Comparison of ENCODE assay signal across 9 cellular contexts in the genomic region with DNA sequence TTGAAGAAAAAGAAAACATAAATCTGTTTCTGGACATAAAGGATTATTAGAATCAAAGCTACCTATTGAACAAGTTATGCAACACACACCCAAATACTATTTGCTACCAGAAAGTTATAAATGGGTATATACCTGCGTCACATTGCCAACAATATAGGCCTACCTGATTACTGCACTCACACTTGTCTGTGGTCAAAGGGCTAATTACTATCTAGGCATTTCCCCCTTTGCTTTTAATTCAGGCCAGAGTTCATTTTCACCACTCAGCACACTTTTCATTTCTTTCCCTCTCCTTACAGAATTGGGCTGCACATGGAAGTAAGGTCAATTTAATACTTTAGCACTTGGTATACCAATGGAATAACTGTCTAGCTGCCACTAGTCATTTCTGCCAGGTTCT. TPM values are rescaled to one million over a fixed set of nuclear protein-coding genes. Genes with fewer than 3 reads are reported as not detected.
DNase-seq lines count a peak whose midpoint lies in the region; ATAC-seq and TF ChIP-seq lines count a peak whose summit lies in the region.
"Had no signal": no experiment of that assay in that cellular context is flagged by ENCODE, and none has a peak within 500 bp of the region (broad histone marks: within the 10 kb centered on the region; RNA-seq: fewer than 3 reads in every experiment).

No MANE protein-coding gene starts in this region.

- TF ChIP-seq CTCF in GM06990 (IDR thresholded peaks at IDR 0.05; ENCODE audit: insufficient read depth, low read length, poor library complexity, severe bottlenecking) (no peak), RWPE2 (IDR thresholded peaks at IDR 0.05; ENCODE audit: poor library complexity, severe bottlenecking) (no peak), esophagus muscularis mucosa (IDR thresholded peaks at IDR 0.05) (no peak), psoas muscle (IDR thresholded peaks at IDR 0.05) (no peak), RWPE1 (conservative IDR thresholded peaks at IDR 0.05; ENCODE audit: low read depth) (no peak)

- H3K27me3 ChIP-seq in GM06990 (replicated peaks; ENCODE audit: control insufficient read depth, insufficient read depth, low read length) (no peaks in the 10 kb centered on the region), RWPE2 (ENCODE audit: insufficient read depth, poor library complexity, severe bottlenecking) (no peaks in the 10 kb centered on the region), esophagus muscularis mucosa (no peaks in the 10 kb centered on the region), psoas muscle (ENCODE audit: insufficient read depth in 3 of 3, low read length in 2 of 3) (no peaks in the 10 kb centered on the region)

- H3K9me3 ChIP-seq in RWPE2 (ENCODE audit: severe bottlenecking) (no peaks in the 10 kb centered on the region), esophagus muscularis mucosa (no peaks in the 10 kb centered on the region), psoas muscle (no peaks in the 10 kb centered on the region)

- CTCF ChIA-PET in RWPE1 (lab: Yijun Ruan, JAX), result interaction anchor here (0.7 kb wide), 1 partner anchor 377 kb away, joined by 3 read pairs; the partner anchor contains the start of gene NEMF

- H3K36me3 ChIP-seq in GM06990 (ENCODE audit: control insufficient read depth, insufficient read depth, low read length), result no peaks in the 10 kb centered on the region
- peaks cover 9% of the 10 kb centered on the region; the same call in 1 of the 2 replicates for H3K36me3 ChIP-seq in RWPE2 (ENCODE audit: low read depth)
- no peaks in the 10 kb centered on the region for H3K36me3 ChIP-seq in esophagus muscularis mucosa
- no peaks in the 10 kb centered on the region for H3K36me3 ChIP-seq in psoas muscle (ENCODE audit: insufficient read depth in 1 of 2, low read depth in 1 of 2)

- no peak for TF ChIP-seq EP300 in esophagus muscularis mucosa (IDR thresholded peaks at IDR 0.05)

- H3K4me3 ChIP-seq in GM06990 (replicated peaks; ENCODE audit: low read depth, low read length) (peak overlapping the region; percentile 84), RWPE2 (ENCODE audit: severe bottlenecking) (peak overlapping the region; percentile 98), esophagus muscularis mucosa (peak overlapping the region; percentile 70 to 83 (median 76)), psoas muscle (peak overlapping the region; percentile 89)

- DNase-seq in GM06990 (ENCODE audit: extremely low read depth, insufficient read length), result no peak
- no peak for DNase-seq in RWPE2 (ENCODE audit: low spot score)
- no peak for DNase-seq in esophagus muscularis mucosa (ENCODE audit: extremely low spot score)
- DNase-seq in psoas muscle, result no peak
- no peak for DNase-seq in KBM-7
- no peak for DNase-seq in NCI-H226
- no peak for DNase-seq in RWPE1 (ENCODE audit: low spot score)
- no peak for DNase-seq in activated CD4-positive, alpha-beta T cell treated with anti-CD3 and anti-CD28 coated beads for 48 hours
- DNase-seq: NCI-H2029 had no signal

- H3K27ac ChIP-seq in RWPE2 (ENCODE audit: poor library complexity, severe bottlenecking), result peak overlapping the region; percentile 89
- H3K27ac ChIP-seq in esophagus muscularis mucosa (replicated peaks in 1 of 4), result peak overlapping the region; percentile 94 to 98 (median 96)
- peak overlapping the region; percentile 98 for H3K27ac ChIP-seq in psoas muscle
- no peak overlapping the region for H3K27ac ChIP-seq in RWPE1

- intact Hi-C loops in esophagus muscularis mucosa (cut with DNase I), result no loop called here
- intact Hi-C loops in psoas muscle (cut with DNase I), result loop anchor here in 1 of 2 donors (10.0 kb wide), 1 partner anchor 365 kb away; no protein-coding TSS in a partner anchor

- ATAC-seq in RWPE2 (ENCODE audit: low read depth), result no peak
- ATAC-seq in psoas muscle, result no peak

- TF ChIP-seq POLR2A in esophagus muscularis mucosa (IDR thresholded peaks at IDR 0.05; ENCODE audit: low read depth), result no peak

- POLR2A ChIA-PET in RWPE1 (lab: Yijun Ruan, JAX; ENCODE audit: low non-redundant PET), result no interaction called here

- WGBS in esophagus muscularis mucosa, result 93% methylated on average over 1 of the region's 1 CpG
- 34 to 69% (median 52%) methylated on average over 1 of the region's 1 CpG for WGBS in psoas muscle, 3 donors

- in situ Hi-C loops in KBM-7 (cut with MboI; ENCODE audit: low pct_unique_long_range_greater_than_20kb, low sequenced_read_pairs), result no loop called here

- H3K4me1 ChIP-seq in RWPE2 (ENCODE audit: insufficient read depth, poor library complexity, severe bottlenecking) (peaks cover 23% of the 10 kb centered on the region), esophagus muscularis mucosa (peaks cover 44 to 75% (median 74%) of the 10 kb centered on the region in 4 donors), psoas muscle (peaks cover 63% of the 10 kb centered on the region)

RNA-seq across cellular contexts. Expression of gene SOS2, which starts 1.7 kb away (rescaled TPM):
- 10 to 100 TPM; 40.1 to 59.8 (median 46.7) TPM for total RNA-seq in esophagus muscularis mucosa
- 10 to 100 TPM; 45.0 to 55.1 (median 52.9) TPM for total RNA-seq in psoas muscle
- polyA plus RNA-seq in psoas muscle, result 10 to 100 TPM; 19.4 to 38.6 (median 22.1) TPM
